Comparison of ENCODE assay signal across 1 cellular context in genomic region chr4:108592674-108592986, GRCh38.
A peak's percentile ranks its signal among the peaks of the same experiment; 100 is the strongest.
TF ChIP-seq lines count a peak whose summit lies in the region.

No MANE protein-coding gene starts in this region.

TF ChIP-seq in HepG2, 621 proteins besides CTCF, POLR2A, EP300 and RAD21 (continued from another document and continues in another):
- TF ChIP-seq, protein P1, sequence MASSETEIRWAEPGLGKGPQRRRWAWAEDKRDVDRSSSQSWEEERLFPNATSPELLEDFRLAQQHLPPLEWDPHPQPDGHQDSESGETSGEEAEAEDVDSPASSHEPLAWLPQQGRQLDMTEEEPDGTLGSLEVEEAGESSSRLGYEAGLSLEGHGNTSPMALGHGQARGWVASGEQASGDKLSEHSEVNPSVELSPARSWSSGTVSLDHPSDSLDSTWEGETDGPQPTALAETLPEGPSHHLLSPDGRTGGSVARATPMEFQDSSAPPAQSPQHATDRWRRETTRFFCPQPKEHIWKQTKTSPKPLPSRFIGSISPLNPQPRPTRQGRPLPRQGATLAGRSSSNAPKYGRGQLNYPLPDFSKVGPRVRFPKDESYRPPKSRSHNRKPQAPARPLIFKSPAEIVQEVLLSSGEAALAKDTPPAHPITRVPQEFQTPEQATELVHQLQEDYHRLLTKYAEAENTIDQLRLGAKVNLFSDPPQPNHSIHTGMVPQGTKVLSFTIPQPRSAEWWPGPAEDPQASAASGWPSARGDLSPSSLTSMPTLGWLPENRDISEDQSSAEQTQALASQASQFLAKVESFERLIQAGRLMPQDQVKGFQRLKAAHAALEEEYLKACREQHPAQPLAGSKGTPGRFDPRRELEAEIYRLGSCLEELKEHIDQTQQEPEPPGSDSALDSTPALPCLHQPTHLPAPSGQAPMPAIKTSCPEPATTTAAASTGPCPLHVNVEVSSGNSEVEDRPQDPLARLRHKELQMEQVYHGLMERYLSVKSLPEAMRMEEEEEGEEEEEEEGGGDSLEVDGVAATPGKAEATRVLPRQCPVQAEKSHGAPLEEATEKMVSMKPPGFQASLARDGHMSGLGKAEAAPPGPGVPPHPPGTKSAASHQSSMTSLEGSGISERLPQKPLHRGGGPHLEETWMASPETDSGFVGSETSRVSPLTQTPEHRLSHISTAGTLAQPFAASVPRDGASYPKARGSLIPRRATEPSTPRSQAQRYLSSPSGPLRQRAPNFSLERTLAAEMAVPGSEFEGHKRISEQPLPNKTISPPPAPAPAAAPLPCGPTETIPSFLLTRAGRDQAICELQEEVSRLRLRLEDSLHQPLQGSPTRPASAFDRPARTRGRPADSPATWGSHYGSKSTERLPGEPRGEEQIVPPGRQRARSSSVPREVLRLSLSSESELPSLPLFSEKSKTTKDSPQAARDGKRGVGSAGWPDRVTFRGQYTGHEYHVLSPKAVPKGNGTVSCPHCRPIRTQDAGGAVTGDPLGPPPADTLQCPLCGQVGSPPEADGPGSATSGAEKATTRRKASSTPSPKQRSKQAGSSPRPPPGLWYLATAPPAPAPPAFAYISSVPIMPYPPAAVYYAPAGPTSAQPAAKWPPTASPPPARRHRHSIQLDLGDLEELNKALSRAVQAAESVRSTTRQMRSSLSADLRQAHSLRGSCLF (CRISPR knock-in tag; IDR thresholded peaks at IDR 0.05; ENCODE audit: borderline replicate concordance): no peak
- no peak for TF ChIP-seq U2AF1 (optimal IDR thresholded peaks at IDR 0.05; ENCODE audit: low read depth, low read length)
- no peak for TF ChIP-seq ZBTB26 (CRISPR knock-in tag; IDR thresholded peaks at IDR 0.05; ENCODE audit: borderline replicate concordance)
- TF ChIP-seq SMARCE1 (IDR thresholded peaks at IDR 0.05; ENCODE audit: borderline replicate concordance): no peak
- TF ChIP-seq GATAD2A (CRISPR knock-in tag; IDR thresholded peaks at IDR 0.05): peak; percentile 48
- no peak for TF ChIP-seq ADNP (CRISPR knock-in tag; IDR thresholded peaks at IDR 0.05)
- TF ChIP-seq NONO (IDR thresholded peaks at IDR 0.05): no peak
- no peak for TF ChIP-seq NONO (CRISPR knock-in tag; conservative IDR thresholded peaks at IDR 0.05)
- no peak for TF ChIP-seq TAF15 (IDR thresholded peaks at IDR 0.05; ENCODE audit: low read depth, low read length, poor library complexity, severe bottlenecking)
- TF ChIP-seq ZBED4 (CRISPR knock-in tag; IDR thresholded peaks at IDR 0.05; ENCODE audit: borderline replicate concordance): no peak
- no peak for TF ChIP-seq SP140L (CRISPR knock-in tag; IDR thresholded peaks at IDR 0.05; ENCODE audit: borderline replicate concordance)
- peak; percentile 17; the same call in 1 of the 2 replicates for TF ChIP-seq SAP130 (CRISPR knock-in tag; IDR thresholded peaks at IDR 0.05; ENCODE audit: low read depth)
- TF ChIP-seq ZFYVE20 (CRISPR knock-in tag; IDR thresholded peaks at IDR 0.05; ENCODE audit: borderline replicate concordance, low read depth): no peak
- TF ChIP-seq ZNF10 (CRISPR knock-in tag; IDR thresholded peaks at IDR 0.05; ENCODE audit: borderline replicate concordance, low read depth): no peak
- TF ChIP-seq CC2D1A (CRISPR knock-in tag; IDR thresholded peaks at IDR 0.05): no peak
- TF ChIP-seq REXO4 (CRISPR knock-in tag; IDR thresholded peaks at IDR 0.05; ENCODE audit: borderline replicate concordance): no peak
- no peak for TF ChIP-seq ZNF256 (CRISPR knock-in tag; conservative IDR thresholded peaks at IDR 0.05)
- TF ChIP-seq ZNF207 (IDR thresholded peaks at IDR 0.05; ENCODE audit: borderline replicate concordance): no peak
- TF ChIP-seq ZSCAN29 (CRISPR knock-in tag; conservative IDR thresholded peaks at IDR 0.05): no peak
- TF ChIP-seq, protein P2, sequence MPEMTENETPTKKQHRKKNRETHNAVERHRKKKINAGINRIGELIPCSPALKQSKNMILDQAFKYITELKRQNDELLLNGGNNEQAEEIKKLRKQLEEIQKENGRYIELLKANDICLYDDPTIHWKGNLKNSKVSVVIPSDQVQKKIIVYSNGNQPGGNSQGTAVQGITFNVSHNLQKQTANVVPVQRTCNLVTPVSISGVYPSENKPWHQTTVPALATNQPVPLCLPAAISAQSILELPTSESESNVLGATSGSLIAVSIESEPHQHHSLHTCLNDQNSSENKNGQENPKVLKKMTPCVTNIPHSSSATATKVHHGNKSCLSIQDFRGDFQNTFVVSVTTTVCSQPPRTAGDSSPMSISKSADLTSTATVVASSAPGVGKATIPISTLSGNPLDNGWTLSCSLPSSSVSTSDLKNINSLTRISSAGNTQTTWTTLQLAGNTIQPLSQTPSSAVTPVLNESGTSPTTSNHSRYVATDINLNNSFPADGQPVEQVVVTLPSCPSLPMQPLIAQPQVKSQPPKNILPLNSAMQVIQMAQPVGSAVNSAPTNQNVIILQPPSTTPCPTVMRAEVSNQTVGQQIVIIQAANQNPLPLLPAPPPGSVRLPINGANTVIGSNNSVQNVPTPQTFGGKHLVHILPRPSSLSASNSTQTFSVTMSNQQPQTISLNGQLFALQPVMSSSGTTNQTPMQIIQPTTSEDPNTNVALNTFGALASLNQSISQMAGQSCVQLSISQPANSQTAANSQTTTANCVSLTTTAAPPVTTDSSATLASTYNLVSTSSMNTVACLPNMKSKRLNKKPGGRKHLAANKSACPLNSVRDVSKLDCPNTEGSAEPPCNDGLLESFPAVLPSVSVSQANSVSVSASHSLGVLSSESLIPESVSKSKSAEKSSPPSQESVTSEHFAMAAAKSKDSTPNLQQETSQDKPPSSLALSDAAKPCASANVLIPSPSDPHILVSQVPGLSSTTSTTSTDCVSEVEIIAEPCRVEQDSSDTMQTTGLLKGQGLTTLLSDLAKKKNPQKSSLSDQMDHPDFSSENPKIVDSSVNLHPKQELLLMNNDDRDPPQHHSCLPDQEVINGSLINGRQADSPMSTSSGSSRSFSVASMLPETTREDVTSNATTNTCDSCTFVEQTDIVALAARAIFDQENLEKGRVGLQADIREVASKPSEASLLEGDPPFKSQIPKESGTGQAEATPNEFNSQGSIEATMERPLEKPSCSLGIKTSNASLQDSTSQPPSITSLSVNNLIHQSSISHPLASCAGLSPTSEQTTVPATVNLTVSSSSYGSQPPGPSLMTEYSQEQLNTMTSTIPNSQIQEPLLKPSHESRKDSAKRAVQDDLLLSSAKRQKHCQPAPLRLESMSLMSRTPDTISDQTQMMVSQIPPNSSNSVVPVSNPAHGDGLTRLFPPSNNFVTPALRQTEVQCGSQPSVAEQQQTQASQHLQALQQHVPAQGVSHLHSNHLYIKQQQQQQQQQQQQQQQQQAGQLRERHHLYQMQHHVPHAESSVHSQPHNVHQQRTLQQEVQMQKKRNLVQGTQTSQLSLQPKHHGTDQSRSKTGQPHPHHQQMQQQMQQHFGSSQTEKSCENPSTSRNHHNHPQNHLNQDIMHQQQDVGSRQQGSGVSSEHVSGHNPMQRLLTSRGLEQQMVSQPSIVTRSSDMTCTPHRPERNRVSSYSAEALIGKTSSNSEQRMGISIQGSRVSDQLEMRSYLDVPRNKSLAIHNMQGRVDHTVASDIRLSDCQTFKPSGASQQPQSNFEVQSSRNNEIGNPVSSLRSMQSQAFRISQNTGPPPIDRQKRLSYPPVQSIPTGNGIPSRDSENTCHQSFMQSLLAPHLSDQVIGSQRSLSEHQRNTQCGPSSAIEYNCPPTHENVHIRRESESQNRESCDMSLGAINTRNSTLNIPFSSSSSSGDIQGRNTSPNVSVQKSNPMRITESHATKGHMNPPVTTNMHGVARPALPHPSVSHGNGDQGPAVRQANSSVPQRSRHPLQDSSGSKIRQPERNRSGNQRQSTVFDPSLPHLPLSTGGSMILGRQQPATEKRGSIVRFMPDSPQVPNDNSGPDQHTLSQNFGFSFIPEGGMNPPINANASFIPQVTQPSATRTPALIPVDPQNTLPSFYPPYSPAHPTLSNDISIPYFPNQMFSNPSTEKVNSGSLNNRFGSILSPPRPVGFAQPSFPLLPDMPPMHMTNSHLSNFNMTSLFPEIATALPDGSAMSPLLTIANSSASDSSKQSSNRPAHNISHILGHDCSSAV (CRISPR knock-in tag; IDR thresholded peaks at IDR 0.05; ENCODE audit: borderline replicate concordance): no peak
- no peak for TF ChIP-seq ZEB1 (IDR thresholded peaks at IDR 0.05; ENCODE audit: insufficient replicate concordance, low read depth)
- TF ChIP-seq HNF1A (IDR thresholded peaks at IDR 0.05; ENCODE audit: low read depth): no peak
- TF ChIP-seq HNF1A (CRISPR knock-in tag; IDR thresholded peaks at IDR 0.05; ENCODE audit: borderline replicate concordance): no peak
- no peak for TF ChIP-seq ZNF672 (CRISPR knock-in tag; IDR thresholded peaks at IDR 0.05)
- TF ChIP-seq ZFP91 (CRISPR knock-in tag; IDR thresholded peaks at IDR 0.05; ENCODE audit: borderline replicate concordance): no peak
- no peak for TF ChIP-seq CAMTA2 (CRISPR knock-in tag; IDR thresholded peaks at IDR 0.05; ENCODE audit: borderline replicate concordance)
- TF ChIP-seq ZSCAN12 (CRISPR knock-in tag; IDR thresholded peaks at IDR 0.05): no peak
- TF ChIP-seq DMAP1 (CRISPR knock-in tag; IDR thresholded peaks at IDR 0.05): no peak
- no peak for TF ChIP-seq NCOA2 (CRISPR knock-in tag; IDR thresholded peaks at IDR 0.05)
- no peak for TF ChIP-seq ZNF577 (CRISPR knock-in tag; IDR thresholded peaks at IDR 0.05; ENCODE audit: borderline replicate concordance, low read depth)
- TF ChIP-seq NR0B2 (CRISPR knock-in tag; IDR thresholded peaks at IDR 0.05): no peak
- no peak for TF ChIP-seq KDM3A (CRISPR knock-in tag; IDR thresholded peaks at IDR 0.05; ENCODE audit: low read depth)
